Comparison of ENCODE assay signal across 28 cellular contexts in genomic region chr16:1464196-1464893, GRCh38. TPM values are rescaled to one million over a fixed set of nuclear protein-coding genes. Genes with fewer than 3 reads are reported as not detected.
"Had no signal": no experiment of that assay in that cellular context is flagged by ENCODE, and none has a peak within 500 bp of the region (broad histone marks: within the 10 kb centered on the region; RNA-seq: fewer than 3 reads in every experiment).

No MANE protein-coding gene starts in this region.

- H3K4me1 Mint-ChIP-seq: activated CD4-positive, alpha-beta memory T cell treated with anti-CD3 and anti-CD28 coated beads, Interleukin-2, amount 10 ng/mL, durations not matched to agents 7 days and 5 days; activated CD4-positive, alpha-beta T cell treated with anti-CD3 and anti-CD28 coated beads for 36 hours; activated naive CD4-positive, alpha-beta T cell treated with anti-CD3 and anti-CD28 coated beads, Interleukin-2, amount 10 ng/mL, durations not matched to agents 7 days and 5 days; activated naive CD8-positive, alpha-beta T cell treated with anti-CD3 and anti-CD28 coated beads for 36 hours had no signal

- H3K27ac Mint-ChIP-seq: activated CD4-positive, alpha-beta memory T cell treated with anti-CD3 and anti-CD28 coated beads, Interleukin-2, amount 10 ng/mL, durations not matched to agents 7 days and 5 days; activated CD4-positive, alpha-beta T cell treated with anti-CD3 and anti-CD28 coated beads for 36 hours; activated naive CD4-positive, alpha-beta T cell treated with anti-CD3 and anti-CD28 coated beads, Interleukin-2, amount 10 ng/mL, durations not matched to agents 7 days and 5 days; activated naive CD8-positive, alpha-beta T cell treated with anti-CD3 and anti-CD28 coated beads for 36 hours; activated T-cell treated with anti-CD3 and anti-CD28 coated beads, Interleukin-2, amount 50 U/mL, for 72 hours; activated T-helper 2 cell treated with anti-CD3 and anti-CD28 coated beads, Interferon-gamma antibody, Interleukin-2, Interleukin-4, amounts not matched to agents 10 μg/mL and 5 μg/mL and 100 μg/mL, durations not matched to agents 14 hours and 24 hours and 36 hours; T-cell had no signal

- H3K27ac ChIP-seq: SK-N-MC had no signal

- ATAC-seq: activated CD4-positive, alpha-beta T cell treated with anti-CD3 and anti-CD28 coated beads for 36 hours; activated T-cell treated with anti-CD3 and anti-CD28 coated beads, Interleukin-2, amount 50 U/mL, for 72 hours; Panc1; Right ventricle myocardium inferior; T-cell had no signal

- H3K4me3 ChIP-seq: SK-N-MC had no signal

- H3K36me3 Mint-ChIP-seq: activated naive CD8-positive, alpha-beta T cell treated with anti-CD3 and anti-CD28 coated beads for 36 hours had no signal

- H3K9me3 Mint-ChIP-seq: activated CD4-positive, alpha-beta memory T cell treated with anti-CD3 and anti-CD28 coated beads, Interleukin-2, amount 10 ng/mL, durations not matched to agents 7 days and 5 days; activated naive CD4-positive, alpha-beta T cell treated with anti-CD3 and anti-CD28 coated beads, Interleukin-2, amount 10 ng/mL, durations not matched to agents 7 days and 5 days; activated naive CD8-positive, alpha-beta T cell treated with anti-CD3 and anti-CD28 coated beads for 36 hours; activated T-cell treated with anti-CD3 and anti-CD28 coated beads, Interleukin-2, amount 50 U/mL, for 72 hours; activated T-helper 2 cell treated with anti-CD3 and anti-CD28 coated beads, Interferon-gamma antibody, Interleukin-2, Interleukin-4, amounts not matched to agents 10 μg/mL and 5 μg/mL and 100 μg/mL, durations not matched to agents 14 hours and 24 hours and 36 hours; T-cell had no signal

- DNase-seq: activated CD4-positive, alpha-beta memory T cell treated with anti-CD3 and anti-CD28 coated beads, Interleukin-2, amount 10 ng/mL, durations not matched to agents 7 days and 5 days; activated CD4-positive, alpha-beta T cell treated with anti-CD3 and anti-CD28 coated beads for 36 hours; activated CD4-positive, alpha-beta T cell treated with anti-CD3 and anti-CD28 coated beads, Interleukin-2, amount 50 U/mL, for 1 hour; activated gamma-delta T cell treated with Interleukin-2 at 50 U/mL for 16 hours; activated naive CD4-positive, alpha-beta T cell treated with anti-CD3 and anti-CD28 coated beads, Interleukin-2, amount 10 ng/mL, durations not matched to agents 7 days and 5 days; activated naive CD8-positive, alpha-beta T cell treated with anti-CD3 and anti-CD28 coated beads for 36 hours; activated T-cell treated with anti-CD3 and anti-CD28 coated beads, Interleukin-2, amount 50 U/mL, for 72 hours; Kasumi-1; KBM-7; NCI-H1048; NCI-H146; NCI-H187 treated with DMSO at 0.1 percent for 48 hours; NCI-H2171 treated with DMSO at 0.1 percent for 48 hours; NCI-H226; NCI-H526; NCI-H774; OCI-M1; RPMI8226; T-cell; T-helper 2 cell; T1000 had no signal

- H3K4me3 Mint-ChIP-seq: activated CD4-positive, alpha-beta memory T cell treated with anti-CD3 and anti-CD28 coated beads, Interleukin-2, amount 10 ng/mL, durations not matched to agents 7 days and 5 days; activated CD4-positive, alpha-beta T cell treated with anti-CD3 and anti-CD28 coated beads for 36 hours; activated naive CD4-positive, alpha-beta T cell treated with anti-CD3 and anti-CD28 coated beads, Interleukin-2, amount 10 ng/mL, durations not matched to agents 7 days and 5 days; activated naive CD8-positive, alpha-beta T cell treated with anti-CD3 and anti-CD28 coated beads for 36 hours; activated T-cell treated with anti-CD3 and anti-CD28 coated beads, Interleukin-2, amount 50 U/mL, for 72 hours; T-cell had no signal

- H3K27me3 Mint-ChIP-seq: activated CD4-positive, alpha-beta memory T cell treated with anti-CD3 and anti-CD28 coated beads, Interleukin-2, amount 10 ng/mL, durations not matched to agents 7 days and 5 days; activated CD4-positive, alpha-beta T cell treated with anti-CD3 and anti-CD28 coated beads for 36 hours; activated naive CD4-positive, alpha-beta T cell treated with anti-CD3 and anti-CD28 coated beads, Interleukin-2, amount 10 ng/mL, durations not matched to agents 7 days and 5 days; activated naive CD8-positive, alpha-beta T cell treated with anti-CD3 and anti-CD28 coated beads for 36 hours; T-cell had no signal

RNA-seq across cellular contexts. Expression of gene PTX4, which starts 24.4 kb away (rescaled TPM):
- total RNA-seq: activated CD4-positive, alpha-beta memory T cell treated with anti-CD3 and anti-CD28 coated beads, Interleukin-2, amount 10 ng/mL, durations not matched to agents 7 days and 5 days; activated CD4-positive, alpha-beta T cell treated with anti-CD3 and anti-CD28 coated beads for 36 hours; activated CD8-positive, alpha-beta memory T cell treated with anti-CD3 and anti-CD28 coated beads for 36 hours; activated naive CD8-positive, alpha-beta T cell treated with anti-CD3 and anti-CD28 coated beads for 36 hours; activated T-cell treated with anti-CD3 and anti-CD28 coated beads, Interleukin-2, amount 50 U/mL, for 72 hours; activated T-helper 2 cell treated with anti-CD3 and anti-CD28 coated beads, Interferon-gamma antibody, Interleukin-2, Interleukin-4, amounts not matched to agents 10 μg/mL and 5 μg/mL and 100 μg/mL, durations not matched to agents 14 hours and 24 hours and 36 hours; cardiac septum; Right ventricle myocardium inferior had no signal

RNA-seq across cellular contexts. Expression of gene PERCC1, which starts 33.5 kb away (rescaled TPM):
- total RNA-seq: activated CD4-positive, alpha-beta memory T cell treated with anti-CD3 and anti-CD28 coated beads, Interleukin-2, amount 10 ng/mL, durations not matched to agents 7 days and 5 days; activated CD4-positive, alpha-beta T cell treated with anti-CD3 and anti-CD28 coated beads for 36 hours; activated T-helper 2 cell treated with anti-CD3 and anti-CD28 coated beads, Interferon-gamma antibody, Interleukin-2, Interleukin-4, amounts not matched to agents 10 μg/mL and 5 μg/mL and 100 μg/mL, durations not matched to agents 14 hours and 24 hours and 36 hours; cardiac septum; NCI-H460 had no signal
